ENCODE assay signal across 8 cellular contexts in the genomic region with DNA sequence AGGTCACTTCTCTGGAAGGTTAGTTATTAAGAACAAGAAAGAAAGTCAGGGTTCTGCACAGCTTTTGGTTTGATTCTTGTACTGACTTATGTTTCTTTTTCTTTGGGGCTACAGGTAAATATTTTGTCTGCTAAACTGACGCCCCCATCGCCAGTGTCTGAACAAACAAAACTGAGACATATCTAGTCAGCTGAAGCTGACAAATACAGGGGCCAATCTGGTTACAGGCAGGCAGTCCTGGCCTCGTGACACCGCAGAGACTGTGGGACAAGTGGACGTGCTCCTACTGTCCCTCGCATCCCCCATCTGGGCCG. TPM values are rescaled to one million over a fixed set of nuclear protein-coding genes. Genes with fewer than 3 reads are reported as not detected.
DNase-seq lines count a peak whose midpoint lies in the region; ATAC-seq and TF ChIP-seq lines count a peak whose summit lies in the region.

No MANE protein-coding gene starts in this region.

- TF ChIP-seq POLR2A in adrenal gland (IDR thresholded peaks at IDR 0.05) = no peak

- intact Hi-C loops in adrenal gland (cut with DNase I) = loop anchor here in 1 of 2 donors (10.0 kb wide), 1 partner anchor 62 kb away; no protein-coding TSS in a partner anchor

- peak overlapping the region; percentile 98 for H3K27ac Mint-ChIP-seq in T-helper 2 cell treated with Interferon-gamma antibody and Interleukin-4, amounts not matched to agents 5 μg/mL and 100 μg/mL, for 36 hours

- H3K36me3 Mint-ChIP-seq in T-helper 2 cell treated with Interferon-gamma antibody and Interleukin-4, amounts not matched to agents 5 μg/mL and 100 μg/mL, for 36 hours (ENCODE audit: low read depth) = peaks cover 2% of the 10 kb centered on the region

- peak overlapping the region; percentile 52 to 80 (median 64) for H3K4me3 ChIP-seq in adrenal gland

- no peaks in the 10 kb centered on the region for H3K9me3 ChIP-seq in adrenal gland (replicated peaks in 1 of 3)

- H3K9me3 Mint-ChIP-seq in T-helper 2 cell treated with Interferon-gamma antibody and Interleukin-4, amounts not matched to agents 5 μg/mL and 100 μg/mL, for 36 hours = no peaks in the 10 kb centered on the region

- H3K27me3 ChIP-seq in adrenal gland (no peaks in the 10 kb centered on the region), layer of hippocampus (ENCODE audit: control insufficient read depth, insufficient read depth, low read length) (no peaks in the 10 kb centered on the region)

- H3K27me3 Mint-ChIP-seq in T-helper 2 cell treated with Interferon-gamma antibody and Interleukin-4, amounts not matched to agents 5 μg/mL and 100 μg/mL, for 36 hours (ENCODE audit: low read depth) = no peaks in the 10 kb centered on the region

- ATAC-seq in GM21447 (IDR thresholded peaks at IDR 0.05; ENCODE audit: unreplicated experiment) (no peak), GM21381 (IDR thresholded peaks at IDR 0.05; ENCODE audit: unreplicated experiment) (no peak)

- peak overlapping the region; percentile 97 for H3K4me3 Mint-ChIP-seq in T-helper 2 cell treated with Interferon-gamma antibody and Interleukin-4, amounts not matched to agents 5 μg/mL and 100 μg/mL, for 36 hours

- peaks cover 23% of the 10 kb centered on the region for H3K4me1 Mint-ChIP-seq in T-helper 2 cell treated with Interferon-gamma antibody and Interleukin-4, amounts not matched to agents 5 μg/mL and 100 μg/mL, for 36 hours (ENCODE audit: low read depth)

- DNase-seq in T-helper 2 cell treated with Interferon-gamma antibody and Interleukin-4, amounts not matched to agents 5 μg/mL and 100 μg/mL, for 36 hours (ENCODE audit: low spot score) = no peak
- no peak for DNase-seq in T-helper 2 cell
- DNase-seq in adrenal gland = no peak
- no peak for DNase-seq in kidney tubule cell (ENCODE audit: low spot score)

- no peaks in the 10 kb centered on the region for H3K36me3 ChIP-seq in adrenal gland (replicated peaks in 1 of 2)

- peaks cover 6 to 25% of the 10 kb centered on the region in 2 donors for H3K4me1 ChIP-seq in adrenal gland (replicated peaks in 1 of 2)

- TF ChIP-seq CTCF in adrenal gland (IDR thresholded peaks at IDR 0.05) = no peak

- WGBS in adrenal gland, 4 donors = 0 to 3% (median 1%) methylated on average over 3 to 7 of the region's 7 CpGs

- H3K27ac ChIP-seq in adrenal gland (peak overlapping the region; percentile 40 to 95 (median 94)), layer of hippocampus (ENCODE audit: low read depth, low read length) (peak overlapping the region; percentile 93), temporal lobe (ENCODE audit: low read depth, low read length) (peak overlapping the region; percentile 93)

RNA-seq across cellular contexts. Expression of a gene that starts 4.6 kb away (rescaled TPM):
- total RNA-seq in adrenal gland (1,000 to 10,000 TPM in 4 of 8 donors, 100 to 1,000 TPM in 4; 235 to 1,616 (median 825) TPM), temporal lobe (145 TPM)
- polyA plus RNA-seq in adrenal gland = 1,000 to 10,000 TPM in 2 of 3 donors, 100 to 1,000 TPM in 1; 803 to 2,243 (median 2,022) TPM

RNA-seq across cellular contexts. Expression of a gene that starts 24.4 kb away (rescaled TPM):
- 10 to 100 TPM in 1 of 8 donors, 1 to 10 TPM in 6, under 1 TPM in 1; 0.79 to 11.0 (median 6.9) TPM for total RNA-seq in adrenal gland
- polyA plus RNA-seq in adrenal gland = 1 to 10 TPM in 2 of 3 donors, under 1 TPM in 1; 0.77 to 4.9 (median 1.2) TPM
- 4.2 TPM for total RNA-seq in temporal lobe

RNA-seq across cellular contexts. Expression of a gene that starts 53.3 kb away (rescaled TPM):
- total RNA-seq in adrenal gland (10 to 100 TPM in 1 of 8 donors, 1 to 10 TPM in 6, under 1 TPM in 1; 0.97 to 10.1 (median 4.2) TPM), temporal lobe (9.3 TPM)
- 1 to 10 TPM; 1.3 to 2.6 (median 2.5) TPM for polyA plus RNA-seq in adrenal gland
